In genomic region chr9:136361047-136361756, GRCh38 we compare ENCODE assay signal across 2 cellular contexts.
TF ChIP-seq lines count a peak whose summit lies in the region.

No MANE protein-coding gene starts in this region.

TF ChIP-seq in SK-N-SH, 30 proteins besides CTCF, POLR2A, EP300 and RAD21 (continued from another document):
- TF ChIP-seq IRF3 (IDR thresholded peaks at IDR 0.05; ENCODE audit: low read depth, low read length): no peak
- TF ChIP-seq NRF1 (IDR thresholded peaks at IDR 0.05; ENCODE audit: low read depth, low read length): no peak

TF ChIP-seq in SK-N-SH treated with all-trans-retinoic acid at 6 μM for 48 hours, 23 proteins besides CTCF, POLR2A, EP300 and RAD21 (continued from another document):
- TF ChIP-seq PATZ1 (CRISPR knock-in tag; IDR thresholded peaks at IDR 0.05; ENCODE audit: borderline replicate concordance) (no peak), GLIS3 (CRISPR knock-in tag; IDR thresholded peaks at IDR 0.05) (no peak), CREB5 (CRISPR knock-in tag; IDR thresholded peaks at IDR 0.05; ENCODE audit: low read depth) (no peak), ZNF565 (CRISPR knock-in tag; conservative IDR thresholded peaks at IDR 0.05; ENCODE audit: low read depth) (no peak), ZC3H10 (CRISPR knock-in tag; IDR thresholded peaks at IDR 0.05) (no peak), ZNF8 (CRISPR knock-in tag; IDR thresholded peaks at IDR 0.05) (no peak)
